1 cellular context compared by ENCODE assay signal in the genomic region with DNA sequence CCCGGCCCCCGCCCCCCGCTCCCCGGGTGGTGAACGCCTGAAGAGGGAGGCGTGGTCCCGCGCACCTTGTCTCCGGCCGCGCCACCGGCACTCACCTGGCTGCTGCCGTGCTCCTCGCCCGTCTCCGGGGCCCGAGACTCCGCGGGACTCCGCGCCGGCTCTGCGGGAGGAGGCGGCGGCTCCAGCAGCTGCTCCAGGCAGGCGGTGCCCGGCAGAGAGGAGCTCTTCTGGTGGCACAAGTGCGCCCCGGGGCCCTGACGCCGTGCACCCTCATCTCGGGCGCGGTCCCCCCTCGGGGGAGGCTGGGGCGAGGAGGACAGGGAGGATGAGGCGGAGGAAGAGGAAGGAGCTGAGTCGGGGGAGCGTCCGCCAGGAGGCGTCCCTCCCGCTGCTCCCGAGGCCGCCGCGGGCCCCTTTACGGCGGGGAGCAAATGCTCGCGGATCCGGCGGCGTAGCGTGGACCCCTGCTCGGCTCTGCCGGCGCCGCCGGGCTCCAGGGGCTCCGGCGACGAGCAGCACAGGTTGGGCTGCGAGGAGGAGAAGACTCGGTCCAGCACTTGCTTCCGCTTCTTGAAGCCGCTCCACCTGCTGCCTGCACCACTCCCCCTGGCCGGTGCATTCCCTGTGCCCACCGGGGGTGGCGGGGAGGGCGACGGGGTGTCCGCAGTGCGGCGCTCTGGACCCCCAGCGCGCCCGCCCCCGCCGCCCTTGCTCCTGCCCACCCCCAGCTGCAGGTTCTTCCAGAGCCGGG.
TF ChIP-seq lines count a peak whose summit lies in the region.

No MANE protein-coding gene starts in this region.

TF ChIP-seq in WTC11, 78 proteins besides CTCF, POLR2A, EP300 and RAD21 (continued from another document and continues in another):
- TF ChIP-seq, protein P1, sequence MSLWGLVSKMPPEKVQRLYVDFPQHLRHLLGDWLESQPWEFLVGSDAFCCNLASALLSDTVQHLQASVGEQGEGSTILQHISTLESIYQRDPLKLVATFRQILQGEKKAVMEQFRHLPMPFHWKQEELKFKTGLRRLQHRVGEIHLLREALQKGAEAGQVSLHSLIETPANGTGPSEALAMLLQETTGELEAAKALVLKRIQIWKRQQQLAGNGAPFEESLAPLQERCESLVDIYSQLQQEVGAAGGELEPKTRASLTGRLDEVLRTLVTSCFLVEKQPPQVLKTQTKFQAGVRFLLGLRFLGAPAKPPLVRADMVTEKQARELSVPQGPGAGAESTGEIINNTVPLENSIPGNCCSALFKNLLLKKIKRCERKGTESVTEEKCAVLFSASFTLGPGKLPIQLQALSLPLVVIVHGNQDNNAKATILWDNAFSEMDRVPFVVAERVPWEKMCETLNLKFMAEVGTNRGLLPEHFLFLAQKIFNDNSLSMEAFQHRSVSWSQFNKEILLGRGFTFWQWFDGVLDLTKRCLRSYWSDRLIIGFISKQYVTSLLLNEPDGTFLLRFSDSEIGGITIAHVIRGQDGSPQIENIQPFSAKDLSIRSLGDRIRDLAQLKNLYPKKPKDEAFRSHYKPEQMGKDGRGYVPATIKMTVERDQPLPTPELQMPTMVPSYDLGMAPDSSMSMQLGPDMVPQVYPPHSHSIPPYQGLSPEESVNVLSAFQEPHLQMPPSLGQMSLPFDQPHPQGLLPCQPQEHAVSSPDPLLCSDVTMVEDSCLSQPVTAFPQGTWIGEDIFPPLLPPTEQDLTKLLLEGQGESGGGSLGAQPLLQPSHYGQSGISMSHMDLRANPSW (CRISPR knock-in tag; conservative IDR thresholded peaks at IDR 0.05; ENCODE audit: low read depth), result no peak
- TF ChIP-seq SP1 (CRISPR knock-in tag; conservative IDR thresholded peaks at IDR 0.05), result peak; percentile 33; the same call in 1 of the 2 replicates
- no peak for TF ChIP-seq HMGA2 (CRISPR knock-in tag; IDR thresholded peaks at IDR 0.05)
- TF ChIP-seq NFATC4 (CRISPR knock-in tag; IDR thresholded peaks at IDR 0.05), result no peak
- no peak for TF ChIP-seq ATF1 (CRISPR knock-in tag; IDR thresholded peaks at IDR 0.05)
- TF ChIP-seq, protein P2, sequence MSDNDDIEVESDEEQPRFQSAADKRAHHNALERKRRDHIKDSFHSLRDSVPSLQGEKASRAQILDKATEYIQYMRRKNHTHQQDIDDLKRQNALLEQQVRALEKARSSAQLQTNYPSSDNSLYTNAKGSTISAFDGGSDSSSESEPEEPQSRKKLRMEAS (CRISPR knock-in tag; IDR thresholded peaks at IDR 0.05), result no peak; the same call in 1 of the 2 replicates
- TF ChIP-seq SOX15 (CRISPR knock-in tag; IDR thresholded peaks at IDR 0.05), result no peak
- no peak for TF ChIP-seq ZNF416 (CRISPR knock-in tag; IDR thresholded peaks at IDR 0.05)
- 0 out of 2 replicates have a peak, but pooled peaks have one; percentile 12 for TF ChIP-seq ETV6 (CRISPR knock-in tag; IDR thresholded peaks at IDR 0.05)
- TF ChIP-seq CBFB (CRISPR knock-in tag; IDR thresholded peaks at IDR 0.05; ENCODE audit: low read depth), result no peak
- no peak for TF ChIP-seq ZNF219 (CRISPR knock-in tag; IDR thresholded peaks at IDR 0.05; ENCODE audit: borderline replicate concordance)
- TF ChIP-seq, protein P3, sequence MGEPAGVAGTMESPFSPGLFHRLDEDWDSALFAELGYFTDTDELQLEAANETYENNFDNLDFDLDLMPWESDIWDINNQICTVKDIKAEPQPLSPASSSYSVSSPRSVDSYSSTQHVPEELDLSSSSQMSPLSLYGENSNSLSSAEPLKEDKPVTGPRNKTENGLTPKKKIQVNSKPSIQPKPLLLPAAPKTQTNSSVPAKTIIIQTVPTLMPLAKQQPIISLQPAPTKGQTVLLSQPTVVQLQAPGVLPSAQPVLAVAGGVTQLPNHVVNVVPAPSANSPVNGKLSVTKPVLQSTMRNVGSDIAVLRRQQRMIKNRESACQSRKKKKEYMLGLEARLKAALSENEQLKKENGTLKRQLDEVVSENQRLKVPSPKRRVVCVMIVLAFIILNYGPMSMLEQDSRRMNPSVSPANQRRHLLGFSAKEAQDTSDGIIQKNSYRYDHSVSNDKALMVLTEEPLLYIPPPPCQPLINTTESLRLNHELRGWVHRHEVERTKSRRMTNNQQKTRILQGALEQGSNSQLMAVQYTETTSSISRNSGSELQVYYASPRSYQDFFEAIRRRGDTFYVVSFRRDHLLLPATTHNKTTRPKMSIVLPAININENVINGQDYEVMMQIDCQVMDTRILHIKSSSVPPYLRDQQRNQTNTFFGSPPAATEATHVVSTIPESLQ (CRISPR knock-in tag; IDR thresholded peaks at IDR 0.05), result no peak
- no peak for TF ChIP-seq EMX1 (CRISPR knock-in tag; IDR thresholded peaks at IDR 0.05)
- no peak for TF ChIP-seq NR2C2 (CRISPR knock-in tag; IDR thresholded peaks at IDR 0.05)
- TF ChIP-seq, protein P4, sequence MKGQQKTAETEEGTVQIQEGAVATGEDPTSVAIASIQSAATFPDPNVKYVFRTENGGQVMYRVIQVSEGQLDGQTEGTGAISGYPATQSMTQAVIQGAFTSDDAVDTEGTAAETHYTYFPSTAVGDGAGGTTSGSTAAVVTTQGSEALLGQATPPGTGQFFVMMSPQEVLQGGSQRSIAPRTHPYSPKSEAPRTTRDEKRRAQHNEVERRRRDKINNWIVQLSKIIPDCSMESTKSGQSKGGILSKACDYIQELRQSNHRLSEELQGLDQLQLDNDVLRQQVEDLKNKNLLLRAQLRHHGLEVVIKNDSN (CRISPR knock-in tag; IDR thresholded peaks at IDR 0.05), result no peak
- no peak for TF ChIP-seq SMAD4 (CRISPR knock-in tag; IDR thresholded peaks at IDR 0.05)
- TF ChIP-seq, protein P5, sequence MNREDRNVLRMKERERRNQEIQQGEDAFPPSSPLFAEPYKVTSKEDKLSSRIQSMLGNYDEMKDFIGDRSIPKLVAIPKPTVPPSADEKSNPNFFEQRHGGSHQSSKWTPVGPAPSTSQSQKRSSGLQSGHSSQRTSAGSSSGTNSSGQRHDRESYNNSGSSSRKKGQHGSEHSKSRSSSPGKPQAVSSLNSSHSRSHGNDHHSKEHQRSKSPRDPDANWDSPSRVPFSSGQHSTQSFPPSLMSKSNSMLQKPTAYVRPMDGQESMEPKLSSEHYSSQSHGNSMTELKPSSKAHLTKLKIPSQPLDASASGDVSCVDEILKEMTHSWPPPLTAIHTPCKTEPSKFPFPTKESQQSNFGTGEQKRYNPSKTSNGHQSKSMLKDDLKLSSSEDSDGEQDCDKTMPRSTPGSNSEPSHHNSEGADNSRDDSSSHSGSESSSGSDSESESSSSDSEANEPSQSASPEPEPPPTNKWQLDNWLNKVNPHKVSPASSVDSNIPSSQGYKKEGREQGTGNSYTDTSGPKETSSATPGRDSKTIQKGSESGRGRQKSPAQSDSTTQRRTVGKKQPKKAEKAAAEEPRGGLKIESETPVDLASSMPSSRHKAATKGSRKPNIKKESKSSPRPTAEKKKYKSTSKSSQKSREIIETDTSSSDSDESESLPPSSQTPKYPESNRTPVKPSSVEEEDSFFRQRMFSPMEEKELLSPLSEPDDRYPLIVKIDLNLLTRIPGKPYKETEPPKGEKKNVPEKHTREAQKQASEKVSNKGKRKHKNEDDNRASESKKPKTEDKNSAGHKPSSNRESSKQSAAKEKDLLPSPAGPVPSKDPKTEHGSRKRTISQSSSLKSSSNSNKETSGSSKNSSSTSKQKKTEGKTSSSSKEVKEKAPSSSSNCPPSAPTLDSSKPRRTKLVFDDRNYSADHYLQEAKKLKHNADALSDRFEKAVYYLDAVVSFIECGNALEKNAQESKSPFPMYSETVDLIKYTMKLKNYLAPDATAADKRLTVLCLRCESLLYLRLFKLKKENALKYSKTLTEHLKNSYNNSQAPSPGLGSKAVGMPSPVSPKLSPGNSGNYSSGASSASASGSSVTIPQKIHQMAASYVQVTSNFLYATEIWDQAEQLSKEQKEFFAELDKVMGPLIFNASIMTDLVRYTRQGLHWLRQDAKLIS (CRISPR knock-in tag; IDR thresholded peaks at IDR 0.05; ENCODE audit: borderline replicate concordance), result no peak
- TF ChIP-seq, protein P6, sequence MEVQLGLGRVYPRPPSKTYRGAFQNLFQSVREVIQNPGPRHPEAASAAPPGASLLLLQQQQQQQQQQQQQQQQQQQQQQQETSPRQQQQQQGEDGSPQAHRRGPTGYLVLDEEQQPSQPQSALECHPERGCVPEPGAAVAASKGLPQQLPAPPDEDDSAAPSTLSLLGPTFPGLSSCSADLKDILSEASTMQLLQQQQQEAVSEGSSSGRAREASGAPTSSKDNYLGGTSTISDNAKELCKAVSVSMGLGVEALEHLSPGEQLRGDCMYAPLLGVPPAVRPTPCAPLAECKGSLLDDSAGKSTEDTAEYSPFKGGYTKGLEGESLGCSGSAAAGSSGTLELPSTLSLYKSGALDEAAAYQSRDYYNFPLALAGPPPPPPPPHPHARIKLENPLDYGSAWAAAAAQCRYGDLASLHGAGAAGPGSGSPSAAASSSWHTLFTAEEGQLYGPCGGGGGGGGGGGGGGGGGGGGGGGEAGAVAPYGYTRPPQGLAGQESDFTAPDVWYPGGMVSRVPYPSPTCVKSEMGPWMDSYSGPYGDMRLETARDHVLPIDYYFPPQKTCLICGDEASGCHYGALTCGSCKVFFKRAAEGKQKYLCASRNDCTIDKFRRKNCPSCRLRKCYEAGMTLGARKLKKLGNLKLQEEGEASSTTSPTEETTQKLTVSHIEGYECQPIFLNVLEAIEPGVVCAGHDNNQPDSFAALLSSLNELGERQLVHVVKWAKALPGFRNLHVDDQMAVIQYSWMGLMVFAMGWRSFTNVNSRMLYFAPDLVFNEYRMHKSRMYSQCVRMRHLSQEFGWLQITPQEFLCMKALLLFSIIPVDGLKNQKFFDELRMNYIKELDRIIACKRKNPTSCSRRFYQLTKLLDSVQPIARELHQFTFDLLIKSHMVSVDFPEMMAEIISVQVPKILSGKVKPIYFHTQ (CRISPR knock-in tag; IDR thresholded peaks at IDR 0.05), result no peak
- TF ChIP-seq, protein P7, sequence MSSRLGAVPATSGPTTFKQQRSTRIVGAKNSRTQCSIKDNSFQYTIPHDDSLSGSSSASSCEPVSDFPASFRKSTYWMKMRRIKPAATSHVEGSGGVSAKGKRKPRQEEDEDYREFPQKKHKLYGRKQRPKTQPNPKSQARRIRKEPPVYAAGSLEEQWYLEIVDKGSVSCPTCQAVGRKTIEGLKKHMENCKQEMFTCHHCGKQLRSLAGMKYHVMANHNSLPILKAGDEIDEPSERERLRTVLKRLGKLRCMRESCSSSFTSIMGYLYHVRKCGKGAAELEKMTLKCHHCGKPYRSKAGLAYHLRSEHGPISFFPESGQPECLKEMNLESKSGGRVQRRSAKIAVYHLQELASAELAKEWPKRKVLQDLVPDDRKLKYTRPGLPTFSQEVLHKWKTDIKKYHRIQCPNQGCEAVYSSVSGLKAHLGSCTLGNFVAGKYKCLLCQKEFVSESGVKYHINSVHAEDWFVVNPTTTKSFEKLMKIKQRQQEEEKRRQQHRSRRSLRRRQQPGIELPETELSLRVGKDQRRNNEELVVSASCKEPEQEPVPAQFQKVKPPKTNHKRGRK (CRISPR knock-in tag; IDR thresholded peaks at IDR 0.05; ENCODE audit: borderline replicate concordance), result no peak
- TF ChIP-seq NFYB (CRISPR knock-in tag; conservative IDR thresholded peaks at IDR 0.05; ENCODE audit: low read depth), result no peak
- TF ChIP-seq, protein P8, sequence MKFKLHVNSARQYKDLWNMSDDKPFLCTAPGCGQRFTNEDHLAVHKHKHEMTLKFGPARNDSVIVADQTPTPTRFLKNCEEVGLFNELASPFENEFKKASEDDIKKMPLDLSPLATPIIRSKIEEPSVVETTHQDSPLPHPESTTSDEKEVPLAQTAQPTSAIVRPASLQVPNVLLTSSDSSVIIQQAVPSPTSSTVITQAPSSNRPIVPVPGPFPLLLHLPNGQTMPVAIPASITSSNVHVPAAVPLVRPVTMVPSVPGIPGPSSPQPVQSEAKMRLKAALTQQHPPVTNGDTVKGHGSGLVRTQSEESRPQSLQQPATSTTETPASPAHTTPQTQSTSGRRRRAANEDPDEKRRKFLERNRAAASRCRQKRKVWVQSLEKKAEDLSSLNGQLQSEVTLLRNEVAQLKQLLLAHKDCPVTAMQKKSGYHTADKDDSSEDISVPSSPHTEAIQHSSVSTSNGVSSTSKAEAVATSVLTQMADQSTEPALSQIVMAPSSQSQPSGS (CRISPR knock-in tag; IDR thresholded peaks at IDR 0.05; ENCODE audit: borderline replicate concordance, low read depth), result no peak
- no peak for TF ChIP-seq GTF2I (CRISPR knock-in tag; conservative IDR thresholded peaks at IDR 0.05)
- no peak for TF ChIP-seq RORB (CRISPR knock-in tag; IDR thresholded peaks at IDR 0.05)
- no peak for TF ChIP-seq FOXJ3 (CRISPR knock-in tag; IDR thresholded peaks at IDR 0.05; ENCODE audit: borderline replicate concordance)
- TF ChIP-seq, protein P9, sequence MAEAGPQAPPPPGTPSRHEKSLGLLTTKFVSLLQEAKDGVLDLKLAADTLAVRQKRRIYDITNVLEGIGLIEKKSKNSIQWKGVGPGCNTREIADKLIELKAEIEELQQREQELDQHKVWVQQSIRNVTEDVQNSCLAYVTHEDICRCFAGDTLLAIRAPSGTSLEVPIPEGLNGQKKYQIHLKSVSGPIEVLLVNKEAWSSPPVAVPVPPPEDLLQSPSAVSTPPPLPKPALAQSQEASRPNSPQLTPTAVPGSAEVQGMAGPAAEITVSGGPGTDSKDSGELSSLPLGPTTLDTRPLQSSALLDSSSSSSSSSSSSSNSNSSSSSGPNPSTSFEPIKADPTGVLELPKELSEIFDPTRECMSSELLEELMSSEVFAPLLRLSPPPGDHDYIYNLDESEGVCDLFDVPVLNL (CRISPR knock-in tag; IDR thresholded peaks at IDR 0.05; ENCODE audit: borderline replicate concordance, low read depth), result no peak
- no peak for TF ChIP-seq ZNF396 (CRISPR knock-in tag; IDR thresholded peaks at IDR 0.05; ENCODE audit: borderline replicate concordance)
- TF ChIP-seq, protein P10, sequence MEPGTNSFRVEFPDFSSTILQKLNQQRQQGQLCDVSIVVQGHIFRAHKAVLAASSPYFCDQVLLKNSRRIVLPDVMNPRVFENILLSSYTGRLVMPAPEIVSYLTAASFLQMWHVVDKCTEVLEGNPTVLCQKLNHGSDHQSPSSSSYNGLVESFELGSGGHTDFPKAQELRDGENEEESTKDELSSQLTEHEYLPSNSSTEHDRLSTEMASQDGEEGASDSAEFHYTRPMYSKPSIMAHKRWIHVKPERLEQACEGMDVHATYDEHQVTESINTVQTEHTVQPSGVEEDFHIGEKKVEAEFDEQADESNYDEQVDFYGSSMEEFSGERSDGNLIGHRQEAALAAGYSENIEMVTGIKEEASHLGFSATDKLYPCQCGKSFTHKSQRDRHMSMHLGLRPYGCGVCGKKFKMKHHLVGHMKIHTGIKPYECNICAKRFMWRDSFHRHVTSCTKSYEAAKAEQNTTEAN (CRISPR knock-in tag; IDR thresholded peaks at IDR 0.05), result no peak
- TF ChIP-seq, protein P11, sequence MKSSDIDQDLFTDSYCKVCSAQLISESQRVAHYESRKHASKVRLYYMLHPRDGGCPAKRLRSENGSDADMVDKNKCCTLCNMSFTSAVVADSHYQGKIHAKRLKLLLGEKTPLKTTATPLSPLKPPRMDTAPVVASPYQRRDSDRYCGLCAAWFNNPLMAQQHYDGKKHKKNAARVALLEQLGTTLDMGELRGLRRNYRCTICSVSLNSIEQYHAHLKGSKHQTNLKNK (CRISPR knock-in tag; IDR thresholded peaks at IDR 0.05), result no peak
- TF ChIP-seq ESRRA (CRISPR knock-in tag; IDR thresholded peaks at IDR 0.05; ENCODE audit: borderline replicate concordance), result no peak
- TF ChIP-seq, protein P12, sequence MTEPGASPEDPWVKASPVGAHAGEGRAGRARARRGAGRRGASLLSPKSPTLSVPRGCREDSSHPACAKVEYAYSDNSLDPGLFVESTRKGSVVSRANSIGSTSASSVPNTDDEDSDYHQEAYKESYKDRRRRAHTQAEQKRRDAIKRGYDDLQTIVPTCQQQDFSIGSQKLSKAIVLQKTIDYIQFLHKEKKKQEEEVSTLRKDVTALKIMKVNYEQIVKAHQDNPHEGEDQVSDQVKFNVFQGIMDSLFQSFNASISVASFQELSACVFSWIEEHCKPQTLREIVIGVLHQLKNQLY (CRISPR knock-in tag; IDR thresholded peaks at IDR 0.05), result no peak
- no peak for TF ChIP-seq CREB1 (CRISPR knock-in tag; IDR thresholded peaks at IDR 0.05)
- TF ChIP-seq TP53 (CRISPR knock-in tag; IDR thresholded peaks at IDR 0.05), result no peak
- no peak for TF ChIP-seq RELA (CRISPR knock-in tag; IDR thresholded peaks at IDR 0.05; ENCODE audit: borderline replicate concordance)
